Comparison of ENCODE assay signal across 10 cellular contexts in the genomic region with DNA sequence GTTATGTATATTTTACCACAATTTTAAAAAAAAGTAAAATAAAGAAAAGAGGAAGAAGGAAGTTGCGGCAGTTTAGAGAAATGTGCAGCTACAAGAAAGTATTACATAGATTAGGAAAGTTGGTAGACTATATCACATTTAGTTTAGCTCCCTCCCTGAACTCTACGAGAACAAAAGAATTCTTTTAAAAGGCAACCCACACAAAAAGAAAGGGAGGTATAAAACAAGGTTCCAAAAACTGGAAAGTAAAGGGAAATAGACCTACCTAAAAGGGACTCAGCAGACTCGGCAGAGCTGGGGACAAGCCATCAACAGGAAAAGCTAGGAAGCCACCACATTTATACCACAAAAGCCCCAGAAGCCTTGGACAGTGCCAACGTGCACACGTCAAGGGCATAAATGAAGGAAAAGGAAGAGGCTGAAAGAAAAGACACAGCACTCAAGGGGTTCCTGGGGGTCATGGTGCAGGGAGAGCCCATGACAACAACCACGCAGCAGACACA. TPM values are rescaled to one million over a fixed set of nuclear protein-coding genes. Genes with fewer than 3 reads are reported as not detected.
DNase-seq lines count a peak whose midpoint lies in the region; ATAC-seq and TF ChIP-seq lines count a peak whose summit lies in the region.
"Had no signal": no experiment of that assay in that cellular context is flagged by ENCODE, and none has a peak within 500 bp of the region (broad histone marks: within the 10 kb centered on the region; RNA-seq: fewer than 3 reads in every experiment).

No MANE protein-coding gene starts in this region.

- H4K20me1 ChIP-seq in neural progenitor cell (ENCODE audit: low read depth) = peaks cover 5% of the 10 kb centered on the region

- no peak for ATAC-seq in CD4-positive, CD25-positive, alpha-beta regulatory T cell (ENCODE audit: low read depth in 2 of 2)
- ATAC-seq in activated naive CD4-positive, alpha-beta T cell treated with anti-CD3 and anti-CD28 coated beads, Interleukin-2, amount 50 U/mL, for 72 hours = no peak
- ATAC-seq in naive B cell (ENCODE audit: low read depth in 2 of 2) = peak; percentile 55 to 60
- ATAC-seq in HG02840 (IDR thresholded peaks at IDR 0.05; ENCODE audit: low FRiP score, unreplicated experiment) = no peak
- ATAC-seq: GM23338 had no signal

- no peaks in the 10 kb centered on the region for H3K9me3 ChIP-seq in CD4-positive, CD25-positive, alpha-beta regulatory T cell (ENCODE audit: control insufficient read depth in 2 of 2, low read length in 2 of 2)
- H3K9me3 ChIP-seq in KOPT-K1 (ENCODE audit: insufficient read depth, low read length, poor library complexity, severe bottlenecking) = no peaks in the 10 kb centered on the region
- H3K9me3 ChIP-seq in neural progenitor cell (ENCODE audit: low read depth) = no peaks in the 10 kb centered on the region

- no peak for DNase-seq in CD4-positive, CD25-positive, alpha-beta regulatory T cell
- DNase-seq in activated naive CD4-positive, alpha-beta T cell treated with anti-CD3 and anti-CD28 coated beads, Interleukin-2, amount 50 U/mL, for 72 hours (ENCODE audit: low spot score in 2 of 2) = no peak
- DNase-seq in naive B cell (peak; percentile 35), medulla oblongata (ENCODE audit: extremely low spot score) (no peak), neural progenitor cell (ENCODE audit: low spot score) (no peak), ureter (ENCODE audit: low spot score) (no peak)
- DNase-seq: NCI-H526 had no signal

- H3K27ac ChIP-seq in CD4-positive, CD25-positive, alpha-beta regulatory T cell (ENCODE audit: insufficient read depth, low read length, poor library complexity, severe bottlenecking) = peak overlapping the region; percentile 42
- H3K27ac ChIP-seq in KOPT-K1 (ENCODE audit: low read depth, low read length, poor library complexity, severe bottlenecking) = peak overlapping the region; percentile 41
- no peak overlapping the region for H3K27ac ChIP-seq in neural progenitor cell

- peaks cover 12 to 58% (median 34%) of the 10 kb centered on the region in 4 donors for H3K4me1 Mint-ChIP-seq in CD4-positive, CD25-positive, alpha-beta regulatory T cell
- H3K4me1 Mint-ChIP-seq in naive B cell = peaks cover 55 to 82% (median 79%) of the 10 kb centered on the region in 3 donors
- peaks cover 22% of the 10 kb centered on the region for H3K4me1 Mint-ChIP-seq in neural progenitor cell

- H3K4me1 ChIP-seq in CD4-positive, CD25-positive, alpha-beta regulatory T cell (ENCODE audit: control insufficient read depth, insufficient read depth, low read length, poor library complexity, severe bottlenecking) = peaks cover 28% of the 10 kb centered on the region
- no peaks in the 10 kb centered on the region for H3K4me1 ChIP-seq in neural progenitor cell

- H3K27ac Mint-ChIP-seq in CD4-positive, CD25-positive, alpha-beta regulatory T cell = peak overlapping the region; percentile 82 to 91 (median 89)
- H3K27ac Mint-ChIP-seq in activated naive CD4-positive, alpha-beta T cell treated with anti-CD3 and anti-CD28 coated beads, Interleukin-2, amount 50 U/mL, for 72 hours = peak overlapping the region; percentile 39 to 75
- H3K27ac Mint-ChIP-seq in naive B cell (peak overlapping the region; percentile 82 to 99 (median 95)), neural progenitor cell (no peak overlapping the region)
- H3K27ac Mint-ChIP-seq: GM23338 had no signal

- no peak overlapping the region for H3K9ac ChIP-seq in neural progenitor cell

- peaks cover 6% of the 10 kb centered on the region for H3K79me2 ChIP-seq in neural progenitor cell (ENCODE audit: low read depth)

- H3K4me2 ChIP-seq in neural progenitor cell = no peak overlapping the region
- H3K4me2 ChIP-seq: GM23338 had no signal

- no peak for TF ChIP-seq CTCF in neural progenitor cell (IDR thresholded peaks at IDR 0.05)

- H3K27me3 ChIP-seq in CD4-positive, CD25-positive, alpha-beta regulatory T cell (ENCODE audit: control insufficient read depth, insufficient read depth, low read length) = no peaks in the 10 kb centered on the region
- no peaks in the 10 kb centered on the region for H3K27me3 ChIP-seq in neural progenitor cell

- H3K36me3 ChIP-seq in CD4-positive, CD25-positive, alpha-beta regulatory T cell (ENCODE audit: control insufficient read depth, insufficient read depth, low read length) = peaks cover 78% of the 10 kb centered on the region
- H3K36me3 ChIP-seq in KOPT-K1 (ENCODE audit: insufficient read depth, low read length) (peaks cover 85% of the 10 kb centered on the region), neural progenitor cell (no peaks in the 10 kb centered on the region)

- H3K27me3 Mint-ChIP-seq in CD4-positive, CD25-positive, alpha-beta regulatory T cell = peaks cover 5% of the 10 kb centered on the region
- no peaks in the 10 kb centered on the region for H3K27me3 Mint-ChIP-seq in naive B cell
- peaks cover 2% of the 10 kb centered on the region for H3K27me3 Mint-ChIP-seq in neural progenitor cell (ENCODE audit: insufficient read depth, low read depth)

- no peak overlapping the region for H2AFZ ChIP-seq in neural progenitor cell (replicated peaks)
- H2AFZ ChIP-seq: GM23338 had no signal

- H3K4me3 Mint-ChIP-seq in CD4-positive, CD25-positive, alpha-beta regulatory T cell = peak overlapping the region in 2 of 4 donors; percentile 11 to 52
- H3K4me3 Mint-ChIP-seq in naive B cell = peak overlapping the region; percentile 62 to 87 (median 82)
- H3K4me3 Mint-ChIP-seq in neural progenitor cell = no peak overlapping the region
- H3K4me3 Mint-ChIP-seq: GM23338 had no signal

- H3K9me3 Mint-ChIP-seq in CD4-positive, CD25-positive, alpha-beta regulatory T cell = no peaks in the 10 kb centered on the region
- no peaks in the 10 kb centered on the region for H3K9me3 Mint-ChIP-seq in activated naive CD4-positive, alpha-beta T cell treated with anti-CD3 and anti-CD28 coated beads, Interleukin-2, amount 50 U/mL, for 72 hours
- H3K9me3 Mint-ChIP-seq in naive B cell = no peaks in the 10 kb centered on the region
- no peaks in the 10 kb centered on the region for H3K9me3 Mint-ChIP-seq in neural progenitor cell
- H3K9me3 Mint-ChIP-seq: GM23338 had no signal

- H3K36me3 Mint-ChIP-seq in CD4-positive, CD25-positive, alpha-beta regulatory T cell = peaks cover 30% of the 10 kb centered on the region
- H3K36me3 Mint-ChIP-seq in activated naive CD4-positive, alpha-beta T cell treated with anti-CD3 and anti-CD28 coated beads, Interleukin-2, amount 50 U/mL, for 72 hours = peaks cover 0 to 11% of the 10 kb centered on the region in 2 donors
- peaks cover 15 to 26% of the 10 kb centered on the region in 2 donors for H3K36me3 Mint-ChIP-seq in naive B cell
- H3K36me3 Mint-ChIP-seq in neural progenitor cell = peaks cover 12% of the 10 kb centered on the region

- no peak overlapping the region for H3K4me3 ChIP-seq in CD4-positive, CD25-positive, alpha-beta regulatory T cell (ENCODE audit: low read depth, low read length)
- no peak overlapping the region for H3K4me3 ChIP-seq in neural progenitor cell
- H3K4me3 ChIP-seq: GM23338 had no signal

- peaks cover 2% of the 10 kb centered on the region for H3F3A ChIP-seq in neural progenitor cell (ENCODE audit: low read depth)

RNA-seq across cellular contexts. Expression of a gene that starts 9.1 kb away (rescaled TPM):
- total RNA-seq in CD4-positive, CD25-positive, alpha-beta regulatory T cell = 54.3 TPM
- 10 to 100 TPM; 27.6 to 40.4 (median 37.4) TPM for polyA plus RNA-seq in CD4-positive, CD25-positive, alpha-beta regulatory T cell
- total RNA-seq in activated naive CD4-positive, alpha-beta T cell treated with anti-CD3 and anti-CD28 coated beads, Interleukin-2, amount 50 U/mL, for 72 hours = 10 to 100 TPM; 16.5 to 17.6 TPM
- polyA plus RNA-seq in naive B cell (ENCODE audit: low read depth in 6 of 6) = 10 to 100 TPM; 37.8 to 52.0 (median 40.1) TPM
- 9.1 and 16.1 TPM in 2 replicates for total RNA-seq in neural progenitor cell (ENCODE audit: low replicate concordance)
- 52.6 TPM for total RNA-seq in ureter

RNA-seq across cellular contexts. Expression of a gene that starts 9.4 kb away (rescaled TPM):
- 60.3 TPM for total RNA-seq in CD4-positive, CD25-positive, alpha-beta regulatory T cell
- polyA plus RNA-seq in CD4-positive, CD25-positive, alpha-beta regulatory T cell = 100 to 1,000 TPM in 1 of 4 donors, 10 to 100 TPM in 3; 83.0 to 102 (median 94.7) TPM
- 10 to 100 TPM; 71.5 to 82.9 TPM for total RNA-seq in activated naive CD4-positive, alpha-beta T cell treated with anti-CD3 and anti-CD28 coated beads, Interleukin-2, amount 50 U/mL, for 72 hours
- polyA plus RNA-seq in naive B cell (ENCODE audit: low read depth in 6 of 6) = 100 to 1,000 TPM in 1 of 6 donors, 10 to 100 TPM in 5; 57.8 to 101 (median 92.2) TPM
- 55.9 and 106 TPM in 2 replicates for total RNA-seq in neural progenitor cell (ENCODE audit: low replicate concordance)
- 79.4 TPM for total RNA-seq in ureter

RNA-seq across cellular contexts. Expression of a gene that starts 48.0 kb away (rescaled TPM):
- 97.2 TPM for total RNA-seq in CD4-positive, CD25-positive, alpha-beta regulatory T cell
- 100 to 1,000 TPM; 177 to 208 (median 197) TPM for polyA plus RNA-seq in CD4-positive, CD25-positive, alpha-beta regulatory T cell
- total RNA-seq in activated naive CD4-positive, alpha-beta T cell treated with anti-CD3 and anti-CD28 coated beads, Interleukin-2, amount 50 U/mL, for 72 hours = 100 to 1,000 TPM in 1 of 2 donors, 10 to 100 TPM in 1; 82.9 to 159 TPM
- 100 to 1,000 TPM; 219 to 401 (median 239) TPM for polyA plus RNA-seq in naive B cell (ENCODE audit: low read depth in 6 of 6)
- total RNA-seq in neural progenitor cell (ENCODE audit: low replicate concordance) = 162 and 179 TPM in 2 replicates
- 95.0 TPM for total RNA-seq in ureter

RNA-seq across cellular contexts. Expression of a gene that starts 48.7 kb away (rescaled TPM):
- 295 TPM for total RNA-seq in CD4-positive, CD25-positive, alpha-beta regulatory T cell
- polyA plus RNA-seq in CD4-positive, CD25-positive, alpha-beta regulatory T cell = 10 to 100 TPM; 67.4 to 89.4 (median 83.4) TPM
- total RNA-seq in activated naive CD4-positive, alpha-beta T cell treated with anti-CD3 and anti-CD28 coated beads, Interleukin-2, amount 50 U/mL, for 72 hours = 100 to 1,000 TPM; 187 to 193 TPM
- polyA plus RNA-seq in naive B cell (ENCODE audit: low read depth in 6 of 6) = 10 to 100 TPM; 61.7 to 95.9 (median 71.2) TPM
- total RNA-seq in neural progenitor cell (ENCODE audit: low replicate concordance) (94.3 and 128 TPM in 2 replicates), ureter (139 TPM)

Comparison
In these comparisons a context has a peak if more than half of its experiments do, and no peak if none do; other contexts are left out.
1. ATAC-seq: peak in naive B cell (2 of 2); none in CD4-positive, CD25-positive, alpha-beta regulatory T cell (0 of 2), activated naive CD4-positive, alpha-beta T cell treated with anti-CD3 and anti-CD28 coated beads, Interleukin-2, amount 50 U/mL, for 72 hours (0 of 2) and HG02840 (single experiment).